Comparison of ENCODE assay signal across 8 cellular contexts in the genomic region with DNA sequence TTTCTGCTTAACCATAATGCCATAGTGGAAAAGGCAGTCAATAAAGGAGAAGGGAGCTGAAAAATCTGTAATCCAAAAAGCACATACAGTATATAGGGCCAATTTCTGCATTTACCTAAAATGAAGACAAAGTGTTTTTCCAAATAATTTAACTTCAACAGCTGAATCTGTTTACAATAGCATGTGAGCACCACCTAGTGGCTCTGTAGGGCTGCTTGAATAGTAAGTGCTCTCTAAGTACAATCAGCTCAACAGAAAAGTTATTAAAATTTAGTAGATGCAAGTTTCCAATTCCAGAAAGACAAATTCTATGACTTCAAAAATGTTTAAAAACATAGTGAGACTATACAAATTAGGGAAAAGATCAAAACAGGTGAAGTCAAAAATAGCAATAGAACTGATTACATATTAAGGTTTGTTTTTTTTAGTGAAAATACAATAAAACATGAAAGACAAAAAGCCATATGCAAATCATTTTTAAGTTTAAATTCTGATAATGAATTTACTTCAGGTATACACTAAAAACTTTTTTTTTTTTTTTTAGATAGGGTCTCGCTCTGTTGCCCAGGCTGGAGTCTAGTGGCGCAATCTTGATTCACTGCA.
A peak's percentile ranks its signal among the peaks of the same experiment; 100 is the strongest.
DNase-seq lines count a peak whose midpoint lies in the region; ATAC-seq lines count a peak whose summit lies in the region.

No MANE protein-coding gene starts in this region.

- DNase-seq in NCI-H2081 (lab: John Stamatoyannopoulos, UW) (peak; percentile 55 to 61), NCI-H2081 treated with DMSO at 0.1 percent for 48 hours (lab: John Stamatoyannopoulos, UW) (no peak), NCI-H1092 treated with DMSO at 0.1 percent for 48 hours (lab: John Stamatoyannopoulos, UW) (peak; percentile 84), SKM-1 treated with dmso at 0.1 percent for 144 hours (lab: John Stamatoyannopoulos, UW; ENCODE audit: unreplicated experiment) (peak; percentile 69), T47D (ENCODE audit: low read depth in 1 of 2, low spot score in 1 of 2) (peak; percentile 20 to 84), kidney glomerular epithelial cell (lab: John Stamatoyannopoulos, UW) (peak; percentile 40)
- DNase-seq in stimulated activated CD4-positive, alpha-beta T cell treated with anti-CD3 and anti-CD28 coated beads, TNF-alpha, amount 100 ng/mL, for 24 hours (ENCODE audit: low read depth in 3 of 3), result peak; percentile 17 to 42 (median 36)

- in situ Hi-C loops in T47D (cut with HindIII; ENCODE audit: low pct_unique_long_range_greater_than_20kb, low sequenced_read_pairs), result no loop called here

- ATAC-seq in HG02610 (IDR thresholded peaks at IDR 0.05; ENCODE audit: unreplicated experiment), result no peak
